8 cellular contexts compared by ENCODE assay signal in genomic region chr2:120253021-120253882, GRCh38.
A peak's percentile ranks its signal among the peaks of the same experiment; 100 is the strongest.
DNase-seq lines count a peak whose midpoint lies in the region; ATAC-seq, FAIRE-seq and TF ChIP-seq lines count a peak whose summit lies in the region.

No MANE protein-coding gene starts in this region.

- ATAC-seq in GM19395 (IDR thresholded peaks at IDR 0.05; ENCODE audit: unreplicated experiment), result peak; percentile 30
- peak; percentile 43 for ATAC-seq in HG03432 (IDR thresholded peaks at IDR 0.05; ENCODE audit: unreplicated experiment)

- H3K4me1 ChIP-seq in adipocyte (ENCODE audit: control insufficient read depth, insufficient read depth, low read length), result peaks cover 18% of the 10 kb centered on the region
- H3K4me1 ChIP-seq in neutrophil (ENCODE audit: control insufficient read depth in 1 of 2, insufficient read depth in 1 of 2, low read depth in 1 of 2, low read length in 1 of 2), result peaks cover 64 to 66% of the 10 kb centered on the region in 2 experiments

- DNase-seq in DMS153 treated with DMSO at 0.1 percent for 48 hours (lab: John Stamatoyannopoulos, UW; ENCODE audit: unreplicated experiment) (peak; percentile 39), RCC 7860 (ENCODE audit: low spot score) (peak; percentile 66), adipocyte (ENCODE audit: low read depth) (peak; percentile 94), head of caudate nucleus (peak; percentile 65 to 91 (median 82)), NCI-H1092 treated with DMSO at 0.1 percent for 48 hours (lab: John Stamatoyannopoulos, UW) (no peak)

- peak; percentile 66 for FAIRE-seq in RCC 7860 (lab: Jason Lieb, UNC)

- H3K9me3 ChIP-seq in adipocyte (ENCODE audit: control insufficient read depth, low read length) (no peaks in the 10 kb centered on the region), neutrophil (no peaks in the 10 kb centered on the region)

- peak overlapping the region; percentile 90 for H3K9ac ChIP-seq in adipocyte (ENCODE audit: low read length)

- no peaks in the 10 kb centered on the region for H3K36me3 ChIP-seq in adipocyte (ENCODE audit: control insufficient read depth, insufficient read depth, low read length, severe bottlenecking)
- no peaks in the 10 kb centered on the region for H3K36me3 ChIP-seq in neutrophil

- peak overlapping the region; percentile 100 for H3K27ac ChIP-seq in neutrophil

- peak; percentile 77 for TF ChIP-seq CTCF in neutrophil (IDR thresholded peaks at IDR 0.05)

- peak overlapping the region; percentile 89 for H3K4me3 ChIP-seq in adipocyte (ENCODE audit: low read length)
- H3K4me3 ChIP-seq in neutrophil (ENCODE audit: low read depth in 1 of 2, low read length in 1 of 2), result peak overlapping the region; percentile 77 to 80

- intact Hi-C loops in head of caudate nucleus (cut with DNase I), result no loop called here

- H3K27me3 ChIP-seq in adipocyte (replicated peaks; ENCODE audit: control insufficient read depth, insufficient read depth, low read length), result no peaks in the 10 kb centered on the region
- no peaks in the 10 kb centered on the region for H3K27me3 ChIP-seq in neutrophil
